In genomic region chr14:92971601-92972180, GRCh38 we compare ENCODE assay signal across 20 cellular contexts. TPM values are rescaled to one million over a fixed set of nuclear protein-coding genes. Genes with fewer than 3 reads are reported as not detected.
"Had no signal": no experiment of that assay in that cellular context is flagged by ENCODE, and none has a peak within 500 bp of the region (broad histone marks: within the 10 kb centered on the region; RNA-seq: fewer than 3 reads in every experiment).

No MANE protein-coding gene starts in this region.

- H3K27me3 ChIP-seq: gastrocnemius medialis, hepatocyte, neutrophil, testis had no signal

- H3K27me3 Mint-ChIP-seq: activated B cell treated with CpG ODN at 0.5 μM for 24 hours; activated naive CD8-positive, alpha-beta T cell; naive thymus-derived CD4-positive, alpha-beta T cell had no signal

- H3K27ac ChIP-seq: gastrocnemius medialis, hepatocyte, neutrophil had no signal

- DNase-seq: activated B cell treated with CpG ODN at 0.5 μM for 24 hours; activated CD4-positive, alpha-beta T cell treated with anti-CD3 and anti-CD28 coated beads, Interleukin-2, amount 50 U/mL, for 1 hour; activated effector memory CD4-positive, alpha-beta T cell treated with anti-CD3 and anti-CD28 coated beads, Interleukin-2, amount 50 U/mL, for 16 hours; activated T-cell treated with anti-CD3 and anti-CD28 coated beads for 4 hours; effector CD4-positive, alpha-beta T cell; gastrocnemius medialis; naive thymus-derived CD4-positive, alpha-beta T cell; stimulated activated CD4-positive, alpha-beta T cell treated with anti-CD3 and anti-CD28 coated beads, Interleukin-2, amount 100 ng/mL, for 48 hours; stimulated activated naive CD8-positive, alpha-beta T cell treated with anti-CD3 and anti-CD28 coated beads, Interleukin-15, Interleukin-2, amounts not matched to agents 100 U/mL and 50 U/mL, for 24 hours; testis had no signal

- H3K9me3 ChIP-seq: gastrocnemius medialis, neutrophil, testis had no signal

- H3K36me3 ChIP-seq: gastrocnemius medialis had no signal

- H3K27ac Mint-ChIP-seq: activated B cell treated with CpG ODN at 0.5 μM for 24 hours; activated naive CD8-positive, alpha-beta T cell; T-helper 1 cell treated with Interleukin-12 subunit alpha and Interleukin-12 subunit beta and Interleukin-4 antibody, amounts not matched to agents 30 μg/mL and 1 μg/mL, for 36 hours had no signal

- H3K4me2 ChIP-seq: hepatocyte had no signal

- H2AFZ ChIP-seq: hepatocyte had no signal

- ATAC-seq: gastrocnemius medialis; naive thymus-derived CD4-positive, alpha-beta T cell; SK-N-SH treated with all-trans-retinoic acid at 6 μM for 48 hours; stimulated activated naive CD8-positive, alpha-beta T cell treated with anti-CD3 and anti-CD28 coated beads, Interleukin-15, Interleukin-2, amounts not matched to agents 100 U/mL and 50 U/mL, for 24 hours had no signal

- H3K4me1 ChIP-seq: gastrocnemius medialis had no signal

- H3K4me3 Mint-ChIP-seq: activated B cell treated with CpG ODN at 0.5 μM for 24 hours; activated naive CD8-positive, alpha-beta T cell; naive thymus-derived CD4-positive, alpha-beta T cell; T-helper 1 cell treated with Interleukin-12 subunit alpha and Interleukin-12 subunit beta and Interleukin-4 antibody, amounts not matched to agents 30 μg/mL and 1 μg/mL, for 36 hours had no signal

- H3K4me3 ChIP-seq: gastrocnemius medialis, hepatocyte, testis had no signal

RNA-seq across cellular contexts. Expression of gene CHGA, which starts 48.7 kb away (rescaled TPM):
- total RNA-seq: activated B cell treated with CpG ODN at 0.5 μM for 24 hours; activated CD8-positive, alpha-beta memory T cell treated with anti-CD3 and anti-CD28 coated beads for 36 hours; bronchial epithelial cell; lung microvascular endothelial cell; mononuclear cell; naive thymus-derived CD4-positive, alpha-beta T cell; ureter had no signal
- polyA plus RNA-seq: naive thymus-derived CD4-positive, alpha-beta T cell had no signal
